Comparison of ENCODE assay signal across 24 cellular contexts in the genomic region with DNA sequence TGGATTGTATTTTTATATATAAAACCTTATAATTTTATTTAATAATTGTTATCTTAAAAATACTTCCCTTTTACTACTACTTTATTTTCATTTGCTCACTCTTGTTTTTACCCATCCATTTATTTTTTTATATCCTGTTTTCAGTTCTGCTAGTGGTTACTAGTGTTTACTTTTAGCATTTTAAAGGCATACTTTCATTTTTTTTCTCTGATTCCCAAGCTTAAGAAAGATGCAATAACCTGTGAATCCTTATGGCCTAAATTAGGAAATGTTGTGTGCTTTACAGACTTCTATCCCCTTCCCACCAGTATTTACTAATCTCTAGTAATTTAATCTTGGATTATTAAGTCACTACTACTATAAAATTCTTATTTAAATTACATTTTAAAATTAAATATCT.
DNase-seq lines count a peak whose midpoint lies in the region; ATAC-seq, FAIRE-seq and TF ChIP-seq lines count a peak whose summit lies in the region.
"Had no signal": no experiment of that assay in that cellular context is flagged by ENCODE, and none has a peak within 500 bp of the region (broad histone marks: within the 10 kb centered on the region; RNA-seq: fewer than 3 reads in every experiment).

No MANE protein-coding gene starts in this region.

- peak overlapping the region; percentile 55 for H3K27ac Mint-ChIP-seq in central memory CD8-positive, alpha-beta T cell (ENCODE audit: low read depth)

- no peak for ATAC-seq in central memory CD8-positive, alpha-beta T cell (replicated peaks; ENCODE audit: extremely low read depth, poor library complexity, severe bottlenecking)
- ATAC-seq in pancreas = no peak
- no peak for ATAC-seq in GM21367 (IDR thresholded peaks at IDR 0.05; ENCODE audit: unreplicated experiment)
- ATAC-seq: HCT116 had no signal

- DNase-seq in MM.1S = no peak
- DNase-seq in central memory CD8-positive, alpha-beta T cell (ENCODE audit: low spot score in 2 of 2) = no peak
- no peak for DNase-seq in pancreas
- no peak for DNase-seq in germinal center (ENCODE audit: low spot score)
- no peak for DNase-seq in testis
- DNase-seq: Caco-2; CD4-positive, alpha-beta memory T cell; DMS 273 treated with DMSO at 0.1 percent for 48 hours; DMS79 treated with DMSO at 0.1 percent for 48 hours; MV-4-11; NCI-H1105 treated with DMSO at 0.1 percent for 48 hours; NCI-H2081; NCI-H2171; NCI-H345; NCI-H524; NCI-H774; OCI-M1 had no signal

- H3K9me3 ChIP-seq in MM.1S (replicated peaks; ENCODE audit: insufficient read depth, low read length) (no peaks in the 10 kb centered on the region), pancreas (no peaks in the 10 kb centered on the region), testis (no peaks in the 10 kb centered on the region)
- H3K9me3 ChIP-seq: BLaER1, Caco-2, SJSA1 had no signal

- no peaks in the 10 kb centered on the region for H3K27me3 Mint-ChIP-seq in central memory CD8-positive, alpha-beta T cell
- H3K27me3 Mint-ChIP-seq: CD4-positive, alpha-beta memory T cell; IgD-negative memory B cell had no signal

- intact Hi-C loops in pancreas (cut with DNase I) = no loop called here
- intact Hi-C loops in testis (cut with DNase I; ENCODE audit: low total_unique reads) = no loop called here

- TF ChIP-seq CTCF in GM12875 (IDR thresholded peaks at IDR 0.05; ENCODE audit: borderline replicate concordance, insufficient read depth, low read depth, low read length) (no peak), MM.1S (IDR thresholded peaks at IDR 0.05; ENCODE audit: low read length) (no peak), pancreas (IDR thresholded peaks at IDR 0.05) (no peak), testis (IDR thresholded peaks at IDR 0.05) (no peak)

- H3K36me3 ChIP-seq in MM.1S (replicated peaks; ENCODE audit: insufficient read depth, low read length) = no peaks in the 10 kb centered on the region
- H3K36me3 ChIP-seq in pancreas = no peaks in the 10 kb centered on the region
- no peaks in the 10 kb centered on the region for H3K36me3 ChIP-seq in testis (ENCODE audit: low read depth, missing control alignments)

- no peak overlapping the region for H3K9ac ChIP-seq in MM.1S (ENCODE audit: low read length)
- H3K9ac ChIP-seq: BLaER1 had no signal

- TF ChIP-seq POLR2A in testis (IDR thresholded peaks at IDR 0.05) = no peak

- peaks cover 8% of the 10 kb centered on the region; the same call in 1 of the 2 replicates for H3F3A ChIP-seq in MM.1S (ENCODE audit: insufficient read depth, low read length)

- no peaks in the 10 kb centered on the region for H3K9me2 ChIP-seq in MM.1S (replicated peaks; ENCODE audit: insufficient read depth, low read length)

- H2AFZ ChIP-seq in MM.1S (ENCODE audit: low read length) = no peak overlapping the region

- H3K27me3 ChIP-seq in MM.1S (replicated peaks; ENCODE audit: insufficient read depth, low read length) = no peaks in the 10 kb centered on the region
- H3K27me3 ChIP-seq in pancreas = no peaks in the 10 kb centered on the region
- no peaks in the 10 kb centered on the region for H3K27me3 ChIP-seq in testis
- H3K27me3 ChIP-seq: BLaER1, SJSA1 had no signal

- no peaks in the 10 kb centered on the region for H3K9me3 Mint-ChIP-seq in central memory CD8-positive, alpha-beta T cell

- H3K4me2 ChIP-seq in MM.1S (ENCODE audit: low read depth, low read length) = peak overlapping the region; percentile 43
- H3K4me2 ChIP-seq: BLaER1 had no signal

- no peak overlapping the region for H3K27ac ChIP-seq in MM.1S (ENCODE audit: low read length)
- no peak overlapping the region for H3K27ac ChIP-seq in pancreas
- no peak overlapping the region for H3K27ac ChIP-seq in testis
- H3K27ac ChIP-seq: BLaER1, SJSA1 had no signal

- peaks cover 50% of the 10 kb centered on the region for H3K4me1 Mint-ChIP-seq in central memory CD8-positive, alpha-beta T cell

- H4K20me1 ChIP-seq in MM.1S (ENCODE audit: insufficient read depth, low read length) = no peaks in the 10 kb centered on the region
- H4K20me1 ChIP-seq: BLaER1 had no signal

- peak; percentile 92 for FAIRE-seq in pancreas (lab: Jason Lieb, UNC)
- FAIRE-seq: H1 had no signal

- peaks cover 21% of the 10 kb centered on the region for H3K36me3 Mint-ChIP-seq in central memory CD8-positive, alpha-beta T cell (ENCODE audit: insufficient read depth)

- H3K4me1 ChIP-seq in MM.1S (ENCODE audit: low read length) (peaks cover 17% of the 10 kb centered on the region), pancreas (no peaks in the 10 kb centered on the region), testis (no peaks in the 10 kb centered on the region)
- H3K4me1 ChIP-seq: Caco-2 had no signal

- H3K79me2 ChIP-seq in MM.1S (ENCODE audit: low read length) = no peaks in the 10 kb centered on the region

- H3K4me3 Mint-ChIP-seq in central memory CD8-positive, alpha-beta T cell = no peak overlapping the region
- H3K4me3 Mint-ChIP-seq: CD4-positive, alpha-beta memory T cell had no signal

- H3K4me3 ChIP-seq in GM12875 (ENCODE audit: low read depth, low read length) (peak overlapping the region; percentile 5), MM.1S (ENCODE audit: low read length) (no peak overlapping the region), pancreas (no peak overlapping the region), testis (no peak overlapping the region)
- H3K4me3 ChIP-seq: BLaER1, SJSA1 had no signal
